24 cellular contexts compared by ENCODE assay signal in genomic region chr7:124597509-124597908, GRCh38.
"Had no signal": no experiment of that assay in that cellular context is flagged by ENCODE, and none has a peak within 500 bp of the region (broad histone marks: within the 10 kb centered on the region; RNA-seq: fewer than 3 reads in every experiment).

No MANE protein-coding gene starts in this region.

- DNase-seq: activated CD4-positive, CD25-positive, alpha-beta regulatory T cell treated with anti-CD3 and anti-CD28 coated beads, Interleukin-2, amount 50 U/mL, for 72 hours; activated naive CD4-positive, alpha-beta T cell; activated T-cell treated with anti-CD3 and anti-CD28 coated beads, Interleukin-2, amount 50 U/mL, for 1 hour; adrenal gland; effector memory CD8-positive, alpha-beta T cell; glutamatergic neuron; immature natural killer cell; lower lobe of right lung; naive B cell; occipital lobe; small intestine; stimulated activated CD4-positive, alpha-beta T cell treated with anti-CD3 and anti-CD28 coated beads, Interleukin-2, amount 100 ng/mL, for 24 hours; transverse colon; uterus; WERI-Rb-1 had no signal

- H3K4me3 Mint-ChIP-seq: activated naive CD8-positive, alpha-beta T cell; activated T-helper 17 cell treated with anti-CD3 and anti-CD28 coated beads, Interleukin-2, amount 50 U/mL, for 72 hours; central memory CD8-positive, alpha-beta T cell; effector memory CD8-positive, alpha-beta T cell; immature natural killer cell; naive B cell; stimulated activated memory B cell treated with anti-CD40 and anti-IgM and Interleukin-4, amounts not matched to agents 10 μg/mL and 1 μg/mL and 100 μg/mL, for 72 hours had no signal

- H3K4me1 Mint-ChIP-seq: activated T-helper 17 cell treated with anti-CD3 and anti-CD28 coated beads, Interleukin-2, amount 50 U/mL, for 72 hours; central memory CD8-positive, alpha-beta T cell; immature natural killer cell; naive B cell; stimulated activated memory B cell treated with anti-CD40 and anti-IgM and Interleukin-4, amounts not matched to agents 10 μg/mL and 1 μg/mL and 100 μg/mL, for 72 hours had no signal

- H3K27me3 Mint-ChIP-seq: activated naive CD8-positive, alpha-beta T cell; activated T-helper 17 cell treated with anti-CD3 and anti-CD28 coated beads, Interleukin-2, amount 50 U/mL, for 72 hours; central memory CD8-positive, alpha-beta T cell; effector memory CD8-positive, alpha-beta T cell; naive B cell; stimulated activated memory B cell treated with anti-CD40 and anti-IgM and Interleukin-4, amounts not matched to agents 10 μg/mL and 1 μg/mL and 100 μg/mL, for 72 hours had no signal

- H3K27ac Mint-ChIP-seq: activated naive CD8-positive, alpha-beta T cell; activated T-helper 17 cell treated with anti-CD3 and anti-CD28 coated beads, Interleukin-2, amount 50 U/mL, for 72 hours; effector memory CD8-positive, alpha-beta T cell; immature natural killer cell; naive B cell; stimulated activated memory B cell treated with anti-CD40 and anti-IgM and Interleukin-4, amounts not matched to agents 10 μg/mL and 1 μg/mL and 100 μg/mL, for 72 hours had no signal

- H3K9me3 Mint-ChIP-seq: activated T-helper 17 cell treated with anti-CD3 and anti-CD28 coated beads, Interleukin-2, amount 50 U/mL, for 72 hours; central memory CD8-positive, alpha-beta T cell had no signal

- H3K79me2 ChIP-seq: hepatocyte had no signal

- H3K4me2 ChIP-seq: hepatocyte had no signal

- H3K4me3 ChIP-seq: adrenal gland, breast epithelium, hepatocyte, lower lobe of right lung, transverse colon, uterus had no signal

- H3K4me1 ChIP-seq: adrenal gland, breast epithelium, lower lobe of right lung, transverse colon, uterus had no signal

- ATAC-seq: activated T-helper 17 cell treated with anti-CD3 and anti-CD28 coated beads, Interleukin-2, amount 50 U/mL, for 72 hours; effector memory CD8-positive, alpha-beta T cell; esophagus mucosa; left lobe of liver; lower lobe of right lung; sciatic nerve; stimulated activated memory B cell treated with anti-CD40 and anti-IgM and Interleukin-4, amounts not matched to agents 10 μg/mL and 1 μg/mL and 100 μg/mL, for 72 hours had no signal

- H3K36me3 ChIP-seq: adrenal gland, breast epithelium, lower lobe of right lung, transverse colon, uterus, WERI-Rb-1 had no signal

- H3K9me3 ChIP-seq: adrenal gland, breast epithelium, lower lobe of right lung, transverse colon, uterus had no signal

- H3K27me3 ChIP-seq: adrenal gland, breast epithelium, hepatocyte, transverse colon, uterus had no signal

- H3K27ac ChIP-seq: adrenal gland, breast epithelium, hepatocyte, lower lobe of right lung, transverse colon, uterus, WERI-Rb-1 had no signal

- H3K36me3 Mint-ChIP-seq: activated naive CD8-positive, alpha-beta T cell; immature natural killer cell; naive B cell; stimulated activated memory B cell treated with anti-CD40 and anti-IgM and Interleukin-4, amounts not matched to agents 10 μg/mL and 1 μg/mL and 100 μg/mL, for 72 hours had no signal
